Comparison of ENCODE assay signal across 1 cellular context in genomic region chr11:47407746-47408590, GRCh38.
TF ChIP-seq lines count a peak whose summit lies in the region.

TSS of gene SLC39A13 (plus strand) at chr11:47408590. CDS start at chr11:47410095, 1,505 bp downstream.

TF ChIP-seq in HepG2, 621 proteins besides CTCF, POLR2A, EP300 and RAD21 (continued from another document and continues in another):
- TF ChIP-seq, protein P1, sequence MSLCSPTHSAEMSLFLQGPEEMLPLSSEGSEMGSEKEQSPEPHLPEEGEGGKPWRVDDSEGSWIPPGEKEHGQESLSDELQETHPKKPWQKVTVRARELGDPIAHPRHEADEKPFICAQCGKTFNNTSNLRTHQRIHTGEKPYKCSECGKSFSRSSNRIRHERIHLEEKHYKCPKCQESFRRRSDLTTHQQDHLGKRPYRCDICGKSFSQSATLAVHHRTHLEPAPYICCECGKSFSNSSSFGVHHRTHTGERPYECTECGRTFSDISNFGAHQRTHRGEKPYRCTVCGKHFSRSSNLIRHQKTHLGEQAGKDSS (CRISPR knock-in tag; IDR thresholded peaks at IDR 0.05; ENCODE audit: borderline replicate concordance, low read depth) = peak; percentile 90
- TF ChIP-seq PLSCR1 (CRISPR knock-in tag; IDR thresholded peaks at IDR 0.05; ENCODE audit: borderline replicate concordance) (no peak), RARA (CRISPR knock-in tag; IDR thresholded peaks at IDR 0.05) (peak; percentile 21; the same call in 1 of the 2 replicates), MAFG (CRISPR knock-in tag; IDR thresholded peaks at IDR 0.05) (no peak), ZNF652 (CRISPR knock-in tag; IDR thresholded peaks at IDR 0.05; ENCODE audit: borderline replicate concordance, low read depth) (peak; percentile 74), MTA3 (CRISPR knock-in tag; IDR thresholded peaks at IDR 0.05) (no peak), NFE2L2 (IDR thresholded peaks at IDR 0.05; ENCODE audit: low read length) (no peak), JUND (CRISPR knock-in tag; IDR thresholded peaks at IDR 0.05) (no peak; the same call in 1 of the 2 replicates), ZNF382 (CRISPR knock-in tag; IDR thresholded peaks at IDR 0.05; ENCODE audit: borderline replicate concordance) (no peak), ZSCAN20 (CRISPR knock-in tag; IDR thresholded peaks at IDR 0.05; ENCODE audit: borderline replicate concordance) (peak; percentile 70; the same call in 1 of the 2 replicates), ZBTB1 (CRISPR knock-in tag; IDR thresholded peaks at IDR 0.05; ENCODE audit: borderline replicate concordance) (peak; percentile 100), ZNF354B (CRISPR knock-in tag; IDR thresholded peaks at IDR 0.05) (no peak), KDM5B (CRISPR knock-in tag; IDR thresholded peaks at IDR 0.05; ENCODE audit: borderline replicate concordance) (peak; percentile 33; the same call in 1 of the 2 replicates), NCOA1 (CRISPR knock-in tag; IDR thresholded peaks at IDR 0.05) (peak; percentile 47; the same call in 1 of the 2 replicates), U2AF1 (optimal IDR thresholded peaks at IDR 0.05; ENCODE audit: low read depth, low read length) (peak; percentile 20), RFXANK (CRISPR knock-in tag; IDR thresholded peaks at IDR 0.05) (peak; percentile 65; the same call in 1 of the 2 replicates), NFIB (CRISPR knock-in tag; IDR thresholded peaks at IDR 0.05; ENCODE audit: borderline replicate concordance) (no peak), KLF9 (CRISPR knock-in tag; IDR thresholded peaks at IDR 0.05; ENCODE audit: low read depth) (no peak), YEATS2 (CRISPR knock-in tag; IDR thresholded peaks at IDR 0.05; ENCODE audit: borderline replicate concordance) (peak; percentile 63; the same call in 1 of the 2 replicates), ZNF768 (CRISPR knock-in tag; IDR thresholded peaks at IDR 0.05) (peak; percentile 79; the same call in 1 of the 2 replicates), NFYC (CRISPR knock-in tag; IDR thresholded peaks at IDR 0.05) (no peak), REST (IDR thresholded peaks at IDR 0.05; ENCODE audit: borderline replicate concordance in 1 of 2, low read depth in 1 of 2, low read length in 2 of 2) (peak in 1 of 2 experiments; percentile 11; a peak in 1 of 4 replicates), THAP11 (CRISPR knock-in tag; IDR thresholded peaks at IDR 0.05) (peak; percentile 95), ZNF780A (CRISPR knock-in tag; IDR thresholded peaks at IDR 0.05) (no peak), ZNF83 (CRISPR knock-in tag; IDR thresholded peaks at IDR 0.05; ENCODE audit: borderline replicate concordance) (0 out of 2 replicates have a peak, but pooled peaks have one; percentile 71), TBP (CRISPR knock-in tag; IDR thresholded peaks at IDR 0.05) (peak; percentile 60; the same call in 1 of the 2 replicates), RAD51 (IDR thresholded peaks at IDR 0.05; ENCODE audit: borderline replicate concordance) (no peak), GATAD2A (CRISPR knock-in tag; IDR thresholded peaks at IDR 0.05) (peak; percentile 39; the same call in 1 of the 2 replicates), ZMAT3 (CRISPR knock-in tag; conservative IDR thresholded peaks at IDR 0.05) (peak; percentile 64; the same call in 1 of the 2 replicates), SYNCRIP (IDR thresholded peaks at IDR 0.05; ENCODE audit: insufficient read depth, low read depth, low read length) (no peak), ZNF574 (CRISPR knock-in tag; IDR thresholded peaks at IDR 0.05) (peak; percentile 95), ZNF572 (CRISPR knock-in tag; IDR thresholded peaks at IDR 0.05) (no peak), RARG (CRISPR knock-in tag; IDR thresholded peaks at IDR 0.05; ENCODE audit: low read depth) (no peak), ZNF7 (CRISPR knock-in tag; IDR thresholded peaks at IDR 0.05) (no peak), ZSCAN31 (CRISPR knock-in tag; IDR thresholded peaks at IDR 0.05; ENCODE audit: low read depth) (peak; percentile 71; the same call in 1 of the 2 replicates), TSC22D2 (CRISPR knock-in tag; IDR thresholded peaks at IDR 0.05; ENCODE audit: borderline replicate concordance) (no peak; the same call in 1 of the 2 replicates), MAF1 (CRISPR knock-in tag; IDR thresholded peaks at IDR 0.05; ENCODE audit: borderline replicate concordance) (peak; percentile 17; the same call in 1 of the 2 replicates), ATF5 (CRISPR knock-in tag; IDR thresholded peaks at IDR 0.05; ENCODE audit: low read depth) (no peak), ISX (CRISPR knock-in tag; conservative IDR thresholded peaks at IDR 0.05) (no peak), NR2C2 (CRISPR knock-in tag; IDR thresholded peaks at IDR 0.05; ENCODE audit: borderline replicate concordance) (peak; percentile 67), DNMT1 (CRISPR knock-in tag; IDR thresholded peaks at IDR 0.05) (peak; percentile 69; the same call in 1 of the 2 replicates)
- TF ChIP-seq, protein P2, sequence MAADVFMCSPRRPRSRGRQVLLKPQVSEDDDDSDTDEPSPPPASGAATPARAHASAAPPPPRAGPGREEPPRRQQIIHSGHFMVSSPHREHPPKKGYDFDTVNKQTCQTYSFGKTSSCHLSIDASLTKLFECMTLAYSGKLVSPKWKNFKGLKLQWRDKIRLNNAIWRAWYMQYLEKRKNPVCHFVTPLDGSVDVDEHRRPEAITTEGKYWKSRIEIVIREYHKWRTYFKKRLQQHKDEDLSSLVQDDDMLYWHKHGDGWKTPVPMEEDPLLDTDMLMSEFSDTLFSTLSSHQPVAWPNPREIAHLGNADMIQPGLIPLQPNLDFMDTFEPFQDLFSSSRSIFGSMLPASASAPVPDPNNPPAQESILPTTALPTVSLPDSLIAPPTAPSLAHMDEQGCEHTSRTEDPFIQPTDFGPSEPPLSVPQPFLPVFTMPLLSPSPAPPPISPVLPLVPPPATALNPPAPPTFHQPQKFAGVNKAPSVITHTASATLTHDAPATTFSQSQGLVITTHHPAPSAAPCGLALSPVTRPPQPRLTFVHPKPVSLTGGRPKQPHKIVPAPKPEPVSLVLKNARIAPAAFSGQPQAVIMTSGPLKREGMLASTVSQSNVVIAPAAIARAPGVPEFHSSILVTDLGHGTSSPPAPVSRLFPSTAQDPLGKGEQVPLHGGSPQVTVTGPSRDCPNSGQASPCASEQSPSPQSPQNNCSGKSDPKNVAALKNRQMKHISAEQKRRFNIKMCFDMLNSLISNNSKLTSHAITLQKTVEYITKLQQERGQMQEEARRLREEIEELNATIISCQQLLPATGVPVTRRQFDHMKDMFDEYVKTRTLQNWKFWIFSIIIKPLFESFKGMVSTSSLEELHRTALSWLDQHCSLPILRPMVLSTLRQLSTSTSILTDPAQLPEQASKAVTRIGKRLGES (CRISPR knock-in tag; IDR thresholded peaks at IDR 0.05; ENCODE audit: borderline replicate concordance) = no peak
- TF ChIP-seq, protein P3, sequence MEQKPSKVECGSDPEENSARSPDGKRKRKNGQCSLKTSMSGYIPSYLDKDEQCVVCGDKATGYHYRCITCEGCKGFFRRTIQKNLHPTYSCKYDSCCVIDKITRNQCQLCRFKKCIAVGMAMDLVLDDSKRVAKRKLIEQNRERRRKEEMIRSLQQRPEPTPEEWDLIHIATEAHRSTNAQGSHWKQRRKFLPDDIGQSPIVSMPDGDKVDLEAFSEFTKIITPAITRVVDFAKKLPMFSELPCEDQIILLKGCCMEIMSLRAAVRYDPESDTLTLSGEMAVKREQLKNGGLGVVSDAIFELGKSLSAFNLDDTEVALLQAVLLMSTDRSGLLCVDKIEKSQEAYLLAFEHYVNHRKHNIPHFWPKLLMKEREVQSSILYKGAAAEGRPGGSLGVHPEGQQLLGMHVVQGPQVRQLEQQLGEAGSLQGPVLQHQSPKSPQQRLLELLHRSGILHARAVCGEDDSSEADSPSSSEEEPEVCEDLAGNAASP (CRISPR knock-in tag; IDR thresholded peaks at IDR 0.05; ENCODE audit: borderline replicate concordance) = peak; percentile 48; the same call in 1 of the 2 replicates
- TF ChIP-seq, protein P4, sequence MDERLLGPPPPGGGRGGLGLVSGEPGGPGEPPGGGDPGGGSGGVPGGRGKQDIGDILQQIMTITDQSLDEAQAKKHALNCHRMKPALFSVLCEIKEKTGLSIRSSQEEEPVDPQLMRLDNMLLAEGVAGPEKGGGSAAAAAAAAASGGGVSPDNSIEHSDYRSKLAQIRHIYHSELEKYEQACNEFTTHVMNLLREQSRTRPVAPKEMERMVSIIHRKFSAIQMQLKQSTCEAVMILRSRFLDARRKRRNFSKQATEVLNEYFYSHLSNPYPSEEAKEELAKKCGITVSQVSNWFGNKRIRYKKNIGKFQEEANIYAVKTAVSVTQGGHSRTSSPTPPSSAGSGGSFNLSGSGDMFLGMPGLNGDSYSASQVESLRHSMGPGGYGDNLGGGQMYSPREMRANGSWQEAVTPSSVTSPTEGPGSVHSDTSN (CRISPR knock-in tag; IDR thresholded peaks at IDR 0.05) = no peak
- TF ChIP-seq, protein P5, sequence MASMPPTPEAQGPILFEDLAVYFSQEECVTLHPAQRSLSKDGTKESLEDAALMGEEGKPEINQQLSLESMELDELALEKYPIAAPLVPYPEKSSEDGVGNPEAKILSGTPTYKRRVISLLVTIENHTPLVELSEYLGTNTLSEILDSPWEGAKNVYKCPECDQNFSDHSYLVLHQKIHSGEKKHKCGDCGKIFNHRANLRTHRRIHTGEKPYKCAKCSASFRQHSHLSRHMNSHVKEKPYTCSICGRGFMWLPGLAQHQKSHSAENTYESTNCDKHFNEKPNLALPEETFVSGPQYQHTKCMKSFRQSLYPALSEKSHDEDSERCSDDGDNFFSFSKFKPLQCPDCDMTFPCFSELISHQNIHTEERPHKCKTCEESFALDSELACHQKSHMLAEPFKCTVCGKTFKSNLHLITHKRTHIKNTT (CRISPR knock-in tag; IDR thresholded peaks at IDR 0.05) = no peak
- TF ChIP-seq, protein P6, sequence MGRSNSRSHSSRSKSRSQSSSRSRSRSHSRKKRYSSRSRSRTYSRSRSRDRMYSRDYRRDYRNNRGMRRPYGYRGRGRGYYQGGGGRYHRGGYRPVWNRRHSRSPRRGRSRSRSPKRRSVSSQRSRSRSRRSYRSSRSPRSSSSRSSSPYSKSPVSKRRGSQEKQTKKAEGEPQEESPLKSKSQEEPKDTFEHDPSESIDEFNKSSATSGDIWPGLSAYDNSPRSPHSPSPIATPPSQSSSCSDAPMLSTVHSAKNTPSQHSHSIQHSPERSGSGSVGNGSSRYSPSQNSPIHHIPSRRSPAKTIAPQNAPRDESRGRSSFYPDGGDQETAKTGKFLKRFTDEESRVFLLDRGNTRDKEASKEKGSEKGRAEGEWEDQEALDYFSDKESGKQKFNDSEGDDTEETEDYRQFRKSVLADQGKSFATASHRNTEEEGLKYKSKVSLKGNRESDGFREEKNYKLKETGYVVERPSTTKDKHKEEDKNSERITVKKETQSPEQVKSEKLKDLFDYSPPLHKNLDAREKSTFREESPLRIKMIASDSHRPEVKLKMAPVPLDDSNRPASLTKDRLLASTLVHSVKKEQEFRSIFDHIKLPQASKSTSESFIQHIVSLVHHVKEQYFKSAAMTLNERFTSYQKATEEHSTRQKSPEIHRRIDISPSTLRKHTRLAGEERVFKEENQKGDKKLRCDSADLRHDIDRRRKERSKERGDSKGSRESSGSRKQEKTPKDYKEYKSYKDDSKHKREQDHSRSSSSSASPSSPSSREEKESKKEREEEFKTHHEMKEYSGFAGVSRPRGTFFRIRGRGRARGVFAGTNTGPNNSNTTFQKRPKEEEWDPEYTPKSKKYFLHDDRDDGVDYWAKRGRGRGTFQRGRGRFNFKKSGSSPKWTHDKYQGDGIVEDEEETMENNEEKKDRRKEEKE (IDR thresholded peaks at IDR 0.05) = no peak
